ENCODE assay signal across 9 cellular contexts in genomic region chr20:35771367-35771688, GRCh38. TPM values are rescaled to one million over a fixed set of nuclear protein-coding genes. Genes with fewer than 3 reads are reported as not detected.
DNase-seq lines count a peak whose midpoint lies in the region; ATAC-seq, FAIRE-seq and TF ChIP-seq lines count a peak whose summit lies in the region.
"Had no signal": no experiment of that assay in that cellular context is flagged by ENCODE, and none has a peak within 500 bp of the region (broad histone marks: within the 10 kb centered on the region; RNA-seq: fewer than 3 reads in every experiment).

No MANE protein-coding gene starts in this region.

- POLR2A ChIA-PET in HCT116 (lab: Charles Lee), result interaction anchor here (0.6 to 5.0 kb wide), 3 partner anchors 28 to 183 kb away, joined by 3 to 58 read pairs (median 5); partner anchors contain the start of genes RBM39 and SCAND1
- POLR2A ChIA-PET in activated CD4-positive, alpha-beta memory T cell treated with anti-CD3 and anti-CD28 coated beads for 36 hours (lab: Charles Lee), result interaction anchor here (0.9 to 6.4 kb wide), 10 partner anchors 28 to 360 kb away, joined by 3 to 154 read pairs (median 6); partner anchors contain the start of genes CPNE1, NFS1, RBM12 and RBM39

- FAIRE-seq in small intestine (lab: Jason Lieb, UNC), result no peak

- H3K27ac Mint-ChIP-seq in activated CD4-positive, alpha-beta memory T cell treated with anti-CD3 and anti-CD28 coated beads for 36 hours, result peak overlapping the region; percentile 85

- 0 out of 2 replicates have a peak overlapping the region, but pooled peaks have one; percentile 89 for H3K4me2 ChIP-seq in HCT116 (ENCODE audit: low read length)

- 72% methylated on average over 9 of the region's 9 CpGs for WGBS in right cardiac atrium
- WGBS in small intestine, 3 donors, result 82 to 83% (median 83%) methylated on average over 9 of the region's 9 CpGs

- no peaks in the 10 kb centered on the region for H4K20me1 ChIP-seq in HCT116 (ENCODE audit: insufficient read depth)

- H3K27me3 ChIP-seq in HCT116 (ENCODE audit: insufficient read depth, low read length), result no peaks in the 10 kb centered on the region
- H3K27me3 ChIP-seq in right cardiac atrium (ENCODE audit: control insufficient read depth, insufficient read depth), result no peaks in the 10 kb centered on the region
- H3K27me3 ChIP-seq in small intestine (ENCODE audit: control insufficient read depth in 2 of 2, insufficient read depth in 2 of 2, low read length in 2 of 2), result no peaks in the 10 kb centered on the region
- H3K27me3 ChIP-seq: foreskin keratinocyte had no signal

- no peak for TF ChIP-seq RAD21 in HCT116 (IDR thresholded peaks at IDR 0.05; ENCODE audit: low read depth)

- H2AFZ ChIP-seq in HCT116 (ENCODE audit: low read depth, low read length, poor library complexity, severe bottlenecking), result peak overlapping the region; percentile 20

- no peak overlapping the region; the same call in 1 of the 2 replicates for H3K27ac ChIP-seq in HCT116 (ENCODE audit: low read depth, low read length)
- peak overlapping the region; percentile 95 for H3K27ac ChIP-seq in right cardiac atrium (ENCODE audit: low read length)
- H3K27ac ChIP-seq in small intestine (ENCODE audit: low read depth in 1 of 2, low read length in 1 of 2), result peak overlapping the region; percentile 52 to 94
- H3K27ac ChIP-seq: foreskin keratinocyte had no signal

- RAD21 ChIA-PET in HCT116 (lab: Charles Lee; ENCODE audit: low non-redundant PET in 1 of 2, low total read pairs in 2 of 2, uncharacterized antibody in 2 of 2, unreplicated experiment in 2 of 2), result interaction anchor here in 1 of 2 experiments (0.7 kb wide), 1 partner anchor 29 kb away, joined by 3 read pairs; no protein-coding TSS in a partner anchor

- ATAC-seq in HCT116, result no peak
- no peak for ATAC-seq in right cardiac atrium
- ATAC-seq in GM18511 (IDR thresholded peaks at IDR 0.05; ENCODE audit: unreplicated experiment), result no peak
- ATAC-seq in HG03378 (IDR thresholded peaks at IDR 0.05; ENCODE audit: unreplicated experiment), result no peak

- H3K4me3 ChIP-seq in HCT116 (replicated peaks in 1 of 2; ENCODE audit: low read depth in 1 of 2, low read length in 2 of 2), result no peak overlapping the region
- no peak overlapping the region for H3K4me3 ChIP-seq in right cardiac atrium (ENCODE audit: low read length)
- no peak overlapping the region for H3K4me3 ChIP-seq in small intestine (ENCODE audit: low read depth in 1 of 2, low read length in 2 of 2)

- BruUV-seq in HCT116 (replicated peaks; lab: Mats Ljungman, UMichigan), result no TSS peak

- H3K9me2 ChIP-seq in HCT116 (ENCODE audit: insufficient read depth), result no peaks in the 10 kb centered on the region

- peak overlapping the region; percentile 51 for H3K4me3 Mint-ChIP-seq in activated CD4-positive, alpha-beta memory T cell treated with anti-CD3 and anti-CD28 coated beads for 36 hours

- H3K9me3 ChIP-seq in HCT116 (ENCODE audit: control insufficient read depth in 1 of 2, insufficient read depth in 1 of 2, low read depth in 1 of 2, low read length in 2 of 2) (no peaks in the 10 kb centered on the region), right cardiac atrium (ENCODE audit: control insufficient read depth, low read length) (no peaks in the 10 kb centered on the region), small intestine (ENCODE audit: control insufficient read depth, low read depth) (no peaks in the 10 kb centered on the region)

- H3K4me1 ChIP-seq in HCT116 (ENCODE audit: control insufficient read depth in 1 of 2, insufficient read depth in 2 of 2, low read length in 2 of 2) (peaks cover 19 to 39% of the 10 kb centered on the region in 2 experiments), right cardiac atrium (ENCODE audit: control insufficient read depth, insufficient read depth, low read length) (peaks cover 8% of the 10 kb centered on the region), small intestine (ENCODE audit: control insufficient read depth in 2 of 2, insufficient read depth in 1 of 2, low read depth in 1 of 2, low read length in 1 of 2) (peaks cover 4 to 15% of the 10 kb centered on the region in 2 donors)

- CTCF ChIA-PET in HCT116 (lab: Charles Lee), result interaction anchor here (0.6 to 1.4 kb wide), 2 partner anchors 29 to 367 kb away, joined by 3 to 4 read pairs; partner anchors contain the start of gene RBM39
- CTCF ChIA-PET in activated CD4-positive, alpha-beta memory T cell treated with anti-CD3 and anti-CD28 coated beads for 36 hours (lab: Charles Lee), result interaction anchor here (2.3 to 3.1 kb wide), 2 partner anchors 28 to 183 kb away, joined by 10 to 20 read pairs; partner anchors contain the start of genes RBM39 and SCAND1

- no peak for DNase-seq in HCT116 (ENCODE audit: low read depth, low spot score)
- DNase-seq in activated CD4-positive, alpha-beta memory T cell treated with anti-CD3 and anti-CD28 coated beads for 36 hours, result no peak
- DNase-seq in right cardiac atrium, result no peak
- peak; percentile 5 for DNase-seq in small intestine
- DNase-seq in NCI-H128 (lab: John Stamatoyannopoulos, UW; ENCODE audit: unreplicated experiment), result no peak
- DNase-seq in HUDEP-2 (lab: John Stamatoyannopoulos, UW; ENCODE audit: unreplicated experiment in 76 of 76), result no peak

- no peak for TF ChIP-seq POLR2A in HCT116 (IDR thresholded peaks at IDR 0.05; ENCODE audit: borderline replicate concordance, extremely low read depth, insufficient read depth, insufficient read length)

- H3K9me3 Mint-ChIP-seq in activated CD4-positive, alpha-beta memory T cell treated with anti-CD3 and anti-CD28 coated beads for 36 hours, result no peaks in the 10 kb centered on the region

- H3K9ac ChIP-seq in HCT116 (ENCODE audit: low read length), result no peak overlapping the region

- no peak for TF ChIP-seq CTCF in HCT116 (IDR thresholded peaks at IDR 0.05 in 2 of 3, conservative IDR thresholded peaks at IDR 0.05 in 1 of 3; ENCODE audit: borderline replicate concordance in 1 of 3, insufficient read depth in 1 of 3, low read depth in 2 of 3, low read length in 2 of 3)

- peaks cover 61% of the 10 kb centered on the region for H3K4me1 Mint-ChIP-seq in activated CD4-positive, alpha-beta memory T cell treated with anti-CD3 and anti-CD28 coated beads for 36 hours (ENCODE audit: low read depth)

- intact Hi-C loops in HCT116 (cut with micrococcal nuclease) (no loop called here), right cardiac atrium (cut with DNase I) (no loop called here)
- intact Hi-C loops in activated CD4-positive, alpha-beta memory T cell treated with anti-CD3 and anti-CD28 coated beads for 36 hours (cut with micrococcal nuclease), result loop anchor here (1.0 to 5.0 kb wide), 2 partner anchors 29 to 109 kb away; partner anchors contain the start of genes CPNE1, RBM12 and RBM39

- peaks cover 15% of the 10 kb centered on the region for H3K36me3 Mint-ChIP-seq in activated CD4-positive, alpha-beta memory T cell treated with anti-CD3 and anti-CD28 coated beads for 36 hours

- H3K79me2 ChIP-seq in HCT116 (ENCODE audit: insufficient read depth, low read length), result peaks cover 37% of the 10 kb centered on the region

- H3K36me3 ChIP-seq in HCT116 (ENCODE audit: control insufficient read depth in 1 of 2, insufficient read depth in 2 of 2, low read length in 2 of 2), result no peaks in the 10 kb centered on the region
- no peaks in the 10 kb centered on the region for H3K36me3 ChIP-seq in small intestine (ENCODE audit: control insufficient read depth in 2 of 2, insufficient read depth in 2 of 2, low read length in 2 of 2)

- no peaks in the 10 kb centered on the region for H3K27me3 Mint-ChIP-seq in activated CD4-positive, alpha-beta memory T cell treated with anti-CD3 and anti-CD28 coated beads for 36 hours

TF ChIP-seq in HCT116, 20 proteins besides CTCF, POLR2A, EP300 and RAD21:
- TF ChIP-seq SIN3A (IDR thresholded peaks at IDR 0.05; ENCODE audit: low read depth), result no peak
- TF ChIP-seq JUND (IDR thresholded peaks at IDR 0.05), result no peak
- TF ChIP-seq SRF (IDR thresholded peaks at IDR 0.05; ENCODE audit: low read depth), result no peak
- TF ChIP-seq EZH2phosphoT487 (IDR thresholded peaks at IDR 0.05; ENCODE audit: borderline replicate concordance), result no peak
- TF ChIP-seq ELF1 (IDR thresholded peaks at IDR 0.05; ENCODE audit: borderline replicate concordance, low read depth), result no peak

RNA-seq across cellular contexts. Expression of gene PHF20, which starts 0.5 kb away (rescaled TPM):
- total RNA-seq in HCT116 (2021; ENCODE audit: unreplicated experiment) (40.8 TPM), right cardiac atrium (10 to 100 TPM; 44.6 to 56.8 (median 55.6) TPM)
- polyA plus RNA-seq in HCT116 (2012), result 15.8 and 22.0 TPM in 2 replicates
- 10 to 100 TPM; 49.1 to 50.5 TPM for total RNA-seq in activated CD4-positive, alpha-beta memory T cell treated with anti-CD3 and anti-CD28 coated beads for 36 hours
- polyA plus RNA-seq in right cardiac atrium (38.5 TPM), small intestine (10 to 100 TPM in 2 of 3 donors, 1 to 10 TPM in 1; 9.6 to 17.4 (median 12.4) TPM)

RNA-seq across cellular contexts. Expression of gene RBM39, which starts 29.3 kb away (rescaled TPM):
- total RNA-seq in HCT116 (2021; ENCODE audit: unreplicated experiment), result 234 TPM
- polyA plus RNA-seq in HCT116 (2012), result 186 and 203 TPM in 2 replicates
- total RNA-seq in activated CD4-positive, alpha-beta memory T cell treated with anti-CD3 and anti-CD28 coated beads for 36 hours, result 100 to 1,000 TPM; 243 to 259 TPM
- 100 to 1,000 TPM; 163 to 173 (median 167) TPM for total RNA-seq in right cardiac atrium
- 143 TPM for polyA plus RNA-seq in right cardiac atrium
- 100 to 1,000 TPM; 148 to 235 (median 195) TPM for polyA plus RNA-seq in small intestine
